Comparison of ENCODE assay signal across 8 cellular contexts in the genomic region with DNA sequence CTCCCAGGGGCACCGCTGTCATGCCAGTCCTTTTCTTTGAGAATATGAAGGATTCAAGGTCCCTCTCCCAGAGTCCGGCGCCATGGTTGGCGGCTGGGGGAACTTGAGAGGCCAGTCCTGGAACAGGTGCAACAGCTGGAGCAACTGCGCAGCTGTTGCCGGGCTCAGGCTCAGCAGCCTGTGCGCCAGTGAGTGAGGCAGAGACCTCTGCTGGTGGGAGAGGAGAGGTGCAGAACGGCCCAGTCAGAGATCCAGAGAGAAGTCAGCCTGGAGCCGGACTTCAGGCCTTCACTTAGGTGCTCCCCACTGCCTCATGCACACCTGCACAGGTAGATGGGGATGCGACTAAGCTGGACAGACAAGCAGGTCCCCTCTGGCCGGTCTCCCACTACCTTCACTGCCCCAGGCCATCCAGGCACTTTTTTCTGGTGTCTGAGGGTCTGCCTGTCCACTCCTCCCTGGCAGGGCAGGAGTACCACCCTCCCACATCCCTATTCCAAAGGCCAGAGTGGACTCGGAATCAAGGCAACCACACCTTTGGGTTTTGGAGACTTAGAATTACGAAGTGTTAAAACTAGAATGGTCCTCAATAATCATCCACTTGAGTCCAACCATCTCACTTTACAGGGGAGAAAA. TPM values are rescaled to one million over a fixed set of nuclear protein-coding genes. Genes with fewer than 3 reads are reported as not detected.
DNase-seq lines count a peak whose midpoint lies in the region; ATAC-seq and TF ChIP-seq lines count a peak whose summit lies in the region.

No MANE protein-coding gene starts in this region.

- POLR2A ChIA-PET in CD4-positive, alpha-beta T cell (lab: Charles Lee), result interaction anchor here (0.5 to 0.6 kb wide), 2 partner anchors 205 to 392 kb away, joined by 3 to 4 read pairs; no protein-coding TSS in a partner anchor
- POLR2A ChIA-PET in PC-3 (lab: Charles Lee; ENCODE audit: unreplicated experiment), result interaction anchor here (0.6 kb wide), 1 partner anchor 115 kb away, joined by 3 read pairs; no protein-coding TSS in a partner anchor

- peak; percentile 21 to 55 (median 45) for DNase-seq in CD4-positive, alpha-beta T cell
- peak in 49 of 76 experiments; percentile 11 to 66 (median 38) for DNase-seq in HUDEP-2 (lab: John Stamatoyannopoulos, UW; ENCODE audit: unreplicated experiment in 76 of 76)
- peak; percentile 87 for DNase-seq in PC-3
- peak; percentile 63 to 75 for DNase-seq in activated T-cell treated with anti-CD3 and anti-CD28 coated beads, Interleukin-2, amount 50 U/mL, for 48 hours
- peak; percentile 68 for DNase-seq in fibroblast of peridontal ligament (ENCODE audit: extremely low read depth)
- peak; percentile 68 for DNase-seq in neural crest cell (ENCODE audit: low read depth, low spot score)
- no peak for DNase-seq in thoracic aorta (ENCODE audit: low spot score)

- H3K4me2 ChIP-seq in PC-3 (ENCODE audit: low read length), result no peak overlapping the region

- peaks cover 34% of the 10 kb centered on the region for H3K27me3 Mint-ChIP-seq in CD4-positive, alpha-beta T cell
- H3K27me3 Mint-ChIP-seq in neural crest cell (ENCODE audit: low read depth), result peaks cover 74% of the 10 kb centered on the region

- H3K4me3 ChIP-seq in PC-3 (ENCODE audit: low read length) (no peak overlapping the region), thoracic aorta (no peak overlapping the region)

- H3K27me3 ChIP-seq in CD4-positive, alpha-beta T cell (ENCODE audit: control insufficient read depth, insufficient read depth, low read length), result peaks cover 16% of the 10 kb centered on the region
- H3K27me3 ChIP-seq in PC-3 (ENCODE audit: low read length) (peaks cover 34% of the 10 kb centered on the region), thoracic aorta (replicated peaks; ENCODE audit: insufficient read depth) (no peaks in the 10 kb centered on the region)

- BruUV-seq in PC-3 (replicated peaks; lab: Mats Ljungman, UMichigan), result no TSS peak

- no peak overlapping the region for H3K9ac ChIP-seq in PC-3 (ENCODE audit: low read length)

- CTCF ChIA-PET in CD4-positive, alpha-beta T cell (lab: Charles Lee), result interaction anchor here (0.6 to 2.9 kb wide), 5 partner anchors 12 to 25 kb away, joined by 3 to 14 read pairs (median 3); no protein-coding TSS in a partner anchor
- CTCF ChIA-PET in PC-3 (lab: Charles Lee), result interaction anchor here (0.5 to 2.2 kb wide), 7 partner anchors 13 to 114 kb away, joined by 3 to 28 read pairs (median 6); no protein-coding TSS in a partner anchor

- H3K4me1 ChIP-seq in PC-3 (ENCODE audit: insufficient read depth, low read length) (no peaks in the 10 kb centered on the region), thoracic aorta (ENCODE audit: control insufficient read depth in 1 of 2, low read depth in 2 of 2) (peaks cover 3 to 11% of the 10 kb centered on the region in 2 donors)

- no peak overlapping the region for H3K4me3 Mint-ChIP-seq in CD4-positive, alpha-beta T cell
- no peak overlapping the region for H3K4me3 Mint-ChIP-seq in neural crest cell

- TF ChIP-seq CTCF in CD4-positive, alpha-beta T cell (IDR thresholded peaks at IDR 0.05), result peak; percentile 83
- TF ChIP-seq CTCF in PC-3 (conservative IDR thresholded peaks at IDR 0.05; ENCODE audit: low read depth, low read length) (peak; percentile 96), neural crest cell (conservative IDR thresholded peaks at IDR 0.05) (peak; percentile 82), thoracic aorta (IDR thresholded peaks at IDR 0.05) (peak; percentile 97)

- H3K79me2 ChIP-seq in PC-3 (ENCODE audit: low read length), result no peaks in the 10 kb centered on the region

- no peaks in the 10 kb centered on the region for H3K9me2 ChIP-seq in PC-3 (replicated peaks; ENCODE audit: low read length)

- no peaks in the 10 kb centered on the region for H3K36me3 Mint-ChIP-seq in CD4-positive, alpha-beta T cell (ENCODE audit: low read depth)
- no peaks in the 10 kb centered on the region for H3K36me3 Mint-ChIP-seq in neural crest cell (ENCODE audit: low read depth)

- no peak overlapping the region for H3K27ac Mint-ChIP-seq in CD4-positive, alpha-beta T cell
- H3K27ac Mint-ChIP-seq in neural crest cell (ENCODE audit: unreplicated experiment), result no peak overlapping the region

- no peaks in the 10 kb centered on the region for H3K9me3 ChIP-seq in CD4-positive, alpha-beta T cell (ENCODE audit: control insufficient read depth, low read length)
- H3K9me3 ChIP-seq in PC-3 (ENCODE audit: low read length), result no peaks in the 10 kb centered on the region
- no peaks in the 10 kb centered on the region for H3K9me3 ChIP-seq in thoracic aorta

- peak; percentile 99 for ATAC-seq in CD4-positive, alpha-beta T cell (ENCODE audit: poor library complexity)
- peak; percentile 88 for ATAC-seq in GM19395 (IDR thresholded peaks at IDR 0.05; ENCODE audit: unreplicated experiment)
- ATAC-seq in PC-3, result peak; percentile 99
- peak; percentile 39 for ATAC-seq in thoracic aorta (ENCODE audit: insufficient number of reproducible peaks, low FRiP score, low read depth)

- no peaks in the 10 kb centered on the region for H4K20me1 ChIP-seq in PC-3 (ENCODE audit: low read length)

- no peak overlapping the region for H2AFZ ChIP-seq in PC-3 (ENCODE audit: low read length)

- no peak overlapping the region for H3K27ac ChIP-seq in CD4-positive, alpha-beta T cell (ENCODE audit: low read depth, low read length)
- H3K27ac ChIP-seq in PC-3 (ENCODE audit: low read length) (no peak overlapping the region), thoracic aorta (no peak overlapping the region)

- H3F3A ChIP-seq in PC-3 (ENCODE audit: low read length, unreplicated experiment), result no peaks in the 10 kb centered on the region

- no peaks in the 10 kb centered on the region for H3K9me3 Mint-ChIP-seq in CD4-positive, alpha-beta T cell
- no peaks in the 10 kb centered on the region for H3K9me3 Mint-ChIP-seq in neural crest cell

- H3K36me3 ChIP-seq in PC-3 (ENCODE audit: low read depth, low read length) (no peaks in the 10 kb centered on the region), thoracic aorta (no peaks in the 10 kb centered on the region)

- H3K4me1 Mint-ChIP-seq in CD4-positive, alpha-beta T cell (ENCODE audit: low read depth), result no peaks in the 10 kb centered on the region
- H3K4me1 Mint-ChIP-seq in neural crest cell, result no peaks in the 10 kb centered on the region

- intact Hi-C loops in CD4-positive, alpha-beta T cell (cut with DNase I, micrococcal nuclease), result loop anchor here (2.0 to 5.0 kb wide), 2 partner anchors 24 to 274 kb away; no protein-coding TSS in a partner anchor
- intact Hi-C loops in PC-3 (cut with micrococcal nuclease), result loop anchor here (1.0 to 5.0 kb wide), 3 partner anchors 24 to 114 kb away; no protein-coding TSS in a partner anchor

RNA-seq across cellular contexts. Expression of a gene that starts 4.6 kb away (rescaled TPM):
- not detected for total RNA-seq in CD4-positive, alpha-beta T cell
- total RNA-seq in PC-3 (2014; rRNA removed) (not detected in 2 replicates), neural crest cell (0.35 and 0.55 TPM in 2 replicates), thoracic aorta (1 to 10 TPM in 1 of 2 donors, not detected in 1; 1.9 TPM)

RNA-seq across cellular contexts. Expression of a gene that starts 22.0 kb away (rescaled TPM):
- total RNA-seq in CD4-positive, alpha-beta T cell, result 10 to 100 TPM; 15.2 to 15.5 TPM
- total RNA-seq in PC-3 (2014; rRNA removed) (20.4 and 20.8 TPM in 2 replicates), neural crest cell (23.4 and 23.5 TPM in 2 replicates), thoracic aorta (10 to 100 TPM; 22.1 to 30.1 TPM)

Comparison
In these comparisons a context has a peak if more than half of its experiments do, and no peak if none do; other contexts are left out.
1. ATAC-seq: peak in every context shown above with its lines; median percentile 99 in CD4-positive, alpha-beta T cell; 99 in PC-3; 88 in GM19395; 39 in thoracic aorta.